In genomic region chr7:55021053-55021452, GRCh38 we compare ENCODE assay signal across 13 cellular contexts. TPM values are rescaled to one million over a fixed set of nuclear protein-coding genes. Genes with fewer than 3 reads are reported as not detected.
DNase-seq lines count a peak whose midpoint lies in the region; ATAC-seq and TF ChIP-seq lines count a peak whose summit lies in the region.
"Had no signal": no experiment of that assay in that cellular context is flagged by ENCODE, and none has a peak within 500 bp of the region (broad histone marks: within the 10 kb centered on the region; RNA-seq: fewer than 3 reads in every experiment).

No MANE protein-coding gene starts in this region.

- no peak overlapping the region for H3K4me3 ChIP-seq in right cardiac atrium (ENCODE audit: low read length)
- H3K4me3 ChIP-seq in epithelial cell of proximal tubule (ENCODE audit: low read depth, low read length): peak overlapping the region; percentile 80
- H3K4me3 ChIP-seq in osteoblast (ENCODE audit: insufficient read depth, low read length): peak overlapping the region; percentile 82
- peak overlapping the region; percentile 57 to 98 for H3K4me3 ChIP-seq in vagina

- peaks cover 20% of the 10 kb centered on the region for H4K20me1 ChIP-seq in osteoblast (ENCODE audit: insufficient read depth, low read length)

- H3K4me1 ChIP-seq in right cardiac atrium (ENCODE audit: control insufficient read depth, insufficient read depth, low read length): peaks cover 6% of the 10 kb centered on the region
- peaks cover 63% of the 10 kb centered on the region for H3K4me1 ChIP-seq in osteoblast (ENCODE audit: insufficient read depth, low read length)
- H3K4me1 ChIP-seq in vagina: peaks cover 64% of the 10 kb centered on the region

- no peak for TF ChIP-seq POLR2A in vagina (IDR thresholded peaks at IDR 0.05)

- peak; percentile 33 for DNase-seq in left ventricle myocardium superior
- no peak for DNase-seq in right cardiac atrium
- DNase-seq in epithelial cell of proximal tubule (ENCODE audit: low read depth): no peak
- DNase-seq in osteoblast (ENCODE audit: insufficient read length, low spot score, missing footprints): no peak
- no peak for DNase-seq in vagina (ENCODE audit: extremely low spot score in 2 of 2)
- DNase-seq in NCI-H146 (lab: John Stamatoyannopoulos, UW): no peak
- DNase-seq in NCI-H226: no peak
- DNase-seq in NCI-H345 (lab: John Stamatoyannopoulos, UW): no peak
- DNase-seq: activated gamma-delta T cell treated with Interleukin-2 at 50 U/mL for 16 hours; effector CD8-positive, alpha-beta T cell; Karpas-422; NCI-H446; SHP77 treated with DMSO at 0.1 percent for 48 hours had no signal

- no peak overlapping the region for H2AFZ ChIP-seq in osteoblast (ENCODE audit: low read length)

- H3K27me3 ChIP-seq in right cardiac atrium (ENCODE audit: control insufficient read depth, insufficient read depth): no peaks in the 10 kb centered on the region
- H3K27me3 ChIP-seq in osteoblast (ENCODE audit: insufficient read depth, low read length): no peaks in the 10 kb centered on the region
- no peaks in the 10 kb centered on the region for H3K27me3 ChIP-seq in vagina

- intact Hi-C loops in left ventricle myocardium superior (cut with micrococcal nuclease) (no loop called here), right cardiac atrium (cut with DNase I) (no loop called here), vagina (cut with DNase I) (loop anchor here (5.0 kb wide), 1 partner anchor 111 kb away; no protein-coding TSS in a partner anchor)

- WGBS in right cardiac atrium: 92% methylated on average over 9 of the region's 9 CpGs

- no peaks in the 10 kb centered on the region for H3K9me3 ChIP-seq in right cardiac atrium (ENCODE audit: control insufficient read depth, low read length)
- no peaks in the 10 kb centered on the region for H3K9me3 ChIP-seq in osteoblast (ENCODE audit: low read depth, low read length)
- no peaks in the 10 kb centered on the region for H3K9me3 ChIP-seq in vagina

- no peak for TF ChIP-seq CTCF in epithelial cell of proximal tubule (conservative IDR thresholded peaks at IDR 0.05; ENCODE audit: low read depth, low read length)
- TF ChIP-seq CTCF in osteoblast (IDR thresholded peaks at IDR 0.05; ENCODE audit: extremely low read depth, low read depth, low read length): no peak
- no peak for TF ChIP-seq CTCF in vagina (IDR thresholded peaks at IDR 0.05)

- H3K36me3 ChIP-seq in osteoblast (ENCODE audit: insufficient read depth, low read length): peaks cover 18% of the 10 kb centered on the region
- H3K36me3 ChIP-seq in vagina: no peaks in the 10 kb centered on the region

- H3K27ac ChIP-seq in right cardiac atrium (ENCODE audit: low read length) (no peak overlapping the region), osteoblast (ENCODE audit: low read depth, low read length) (peak overlapping the region; percentile 85), vagina (peak overlapping the region; percentile 89)

- no peak for ATAC-seq in left ventricle myocardium superior
- ATAC-seq in right cardiac atrium: no peak

- H3K79me2 ChIP-seq in osteoblast (ENCODE audit: insufficient read depth, low read length): peaks cover 80% of the 10 kb centered on the region

- H3K4me2 ChIP-seq in osteoblast (ENCODE audit: insufficient read depth, low read length): peak overlapping the region; percentile 83

RNA-seq across cellular contexts. Expression of gene EGFR, which starts 2.2 kb away (rescaled TPM):
- 11.2 TPM for total RNA-seq in left ventricle myocardium superior
- 10 to 100 TPM; 13.3 to 21.8 (median 15.2) TPM for total RNA-seq in right cardiac atrium
- 4.2 TPM for polyA plus RNA-seq in right cardiac atrium
- total RNA-seq in epithelial cell of proximal tubule: 40.2 and 48.1 TPM in 2 replicates
- 104 and 110 TPM in 2 replicates for total RNA-seq in osteoblast
- 130 TPM for total RNA-seq in vagina
